ENCODE assay signal across 4 cellular contexts in the genomic region with DNA sequence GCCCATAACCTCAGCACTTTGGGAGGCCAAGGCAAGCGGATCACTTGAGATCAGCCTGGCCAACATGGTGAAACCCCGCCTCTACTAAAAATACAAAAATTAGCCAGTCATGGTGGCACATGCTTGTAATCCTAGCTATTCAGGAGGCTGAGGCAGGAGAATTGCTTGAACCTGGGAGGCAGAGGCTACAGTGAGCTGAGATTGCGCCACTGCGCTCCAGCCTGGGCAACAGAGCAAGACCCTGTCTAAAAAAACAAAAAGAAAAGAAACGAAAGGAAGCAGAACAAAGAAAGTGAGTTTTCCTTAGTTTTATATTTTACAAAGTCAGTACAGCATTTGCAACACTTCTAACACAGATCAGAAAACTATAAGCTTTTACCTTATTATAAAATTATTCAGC. TPM values are rescaled to one million over a fixed set of nuclear protein-coding genes. Genes with fewer than 3 reads are reported as not detected.
"Had no signal": no experiment of that assay in that cellular context is flagged by ENCODE, and none has a peak within 500 bp of the region (broad histone marks: within the 10 kb centered on the region; RNA-seq: fewer than 3 reads in every experiment).

No MANE protein-coding gene starts in this region.

RNA-seq across cellular contexts. Expression of gene ABCC12, which starts 10.8 kb away (rescaled TPM):
- total RNA-seq: PC-3, Peyer's patch, Right ventricle myocardium superior had no signal
- polyA plus RNA-seq: SK-N-SH had no signal
